In genomic region chr16:28981517-28981916, GRCh38 we compare ENCODE assay signal across 9 cellular contexts. TPM values are rescaled to one million over a fixed set of nuclear protein-coding genes. Genes with fewer than 3 reads are reported as not detected.
DNase-seq lines count a peak whose midpoint lies in the region; ATAC-seq and TF ChIP-seq lines count a peak whose summit lies in the region.
"Had no signal": no experiment of that assay in that cellular context is flagged by ENCODE, and none has a peak within 500 bp of the region (broad histone marks: within the 10 kb centered on the region; RNA-seq: fewer than 3 reads in every experiment).

No MANE protein-coding gene starts in this region.

- RAD21 ChIA-PET in HCT116 (lab: Charles Lee; ENCODE audit: low non-redundant PET in 1 of 2, low total read pairs in 2 of 2, uncharacterized antibody in 2 of 2, unreplicated experiment in 2 of 2): no interaction called here

- peak; percentile 53 for ATAC-seq in HCT116
- no peak for ATAC-seq in GM18873 (IDR thresholded peaks at IDR 0.05; ENCODE audit: low FRiP score, unreplicated experiment)
- no peak for ATAC-seq in HG03565 (IDR thresholded peaks at IDR 0.05; ENCODE audit: unreplicated experiment)
- no peak for ATAC-seq in HG02571 (IDR thresholded peaks at IDR 0.05; ENCODE audit: unreplicated experiment)

- peaks cover 12% of the 10 kb centered on the region for H3K9me3 ChIP-seq in AG04450 (ENCODE audit: control insufficient read depth, insufficient read depth, low read length)
- H3K9me3 ChIP-seq in HCT116 (ENCODE audit: control insufficient read depth in 1 of 2, insufficient read depth in 1 of 2, low read depth in 1 of 2, low read length in 2 of 2): no peaks in the 10 kb centered on the region; a peak in 1 of 4 replicates
- H3K9me3 ChIP-seq in uterus: no peaks in the 10 kb centered on the region

- TF ChIP-seq POLR2A in HCT116 (IDR thresholded peaks at IDR 0.05; ENCODE audit: borderline replicate concordance, extremely low read depth, insufficient read depth, insufficient read length) (no peak), uterus (IDR thresholded peaks at IDR 0.05) (no peak)

- intact Hi-C loops in HCT116 (cut with micrococcal nuclease) (no loop called here), uterus (cut with DNase I; ENCODE audit: low total_unique reads) (no loop called here)

- no peaks in the 10 kb centered on the region for H3K4me1 ChIP-seq in HCT116 (ENCODE audit: control insufficient read depth in 1 of 2, insufficient read depth in 2 of 2, low read length in 2 of 2)
- H3K4me1 ChIP-seq in uterus: no peaks in the 10 kb centered on the region

- H3K79me2 ChIP-seq in HCT116 (ENCODE audit: insufficient read depth, low read length): no peaks in the 10 kb centered on the region

- H3K4me3 ChIP-seq in AG04450 (ENCODE audit: low read depth, low read length) (no peak overlapping the region), HCT116 (replicated peaks in 1 of 2; ENCODE audit: low read depth in 1 of 2, low read length in 2 of 2) (no peak overlapping the region), uterus (no peak overlapping the region)

- CTCF ChIA-PET in AG04450 (lab: Charles Lee) (no interaction called here), HCT116 (lab: Charles Lee) (no interaction called here)

- H3K4me2 ChIP-seq in HCT116 (ENCODE audit: low read length): no peak overlapping the region

- BruUV-seq in HCT116 (replicated peaks; lab: Mats Ljungman, UMichigan): no TSS peak

- no peak for DNase-seq in AG04450 (ENCODE audit: low read depth, low spot score)
- DNase-seq in HCT116 (ENCODE audit: low read depth, low spot score): no peak
- peak; percentile 33 for DNase-seq in activated CD4-positive, alpha-beta T cell treated with anti-CD3 and anti-CD28 coated beads, Interleukin-2, amount 50 U/mL, for 1 hour
- peak; percentile 83 for DNase-seq in iPS-NIHi7 (ENCODE audit: extremely low spot score)
- DNase-seq in uterus: no peak
- DNase-seq: activated B cell treated with CpG ODN at 0.5 μM for 24 hours had no signal

- H3K27me3 ChIP-seq in AG04450 (ENCODE audit: control insufficient read depth, insufficient read depth, low read length) (no peaks in the 10 kb centered on the region), HCT116 (ENCODE audit: insufficient read depth, low read length) (no peaks in the 10 kb centered on the region), uterus (no peaks in the 10 kb centered on the region)

- H3K27ac ChIP-seq in AG04450 (ENCODE audit: low read depth, low read length): no peak overlapping the region
- no peak overlapping the region for H3K27ac ChIP-seq in HCT116 (ENCODE audit: low read depth, low read length)
- no peak overlapping the region for H3K27ac ChIP-seq in uterus

- H3K9me2 ChIP-seq in HCT116 (ENCODE audit: insufficient read depth): no peaks in the 10 kb centered on the region

- no peak; the same call in 1 of the 2 replicates for TF ChIP-seq RAD21 in HCT116 (IDR thresholded peaks at IDR 0.05; ENCODE audit: low read depth)

- no peak overlapping the region for H2AFZ ChIP-seq in HCT116 (ENCODE audit: low read depth, low read length, poor library complexity, severe bottlenecking)

- no peak overlapping the region for H3K9ac ChIP-seq in HCT116 (ENCODE audit: low read length)

- H3K36me3 ChIP-seq in HCT116 (ENCODE audit: control insufficient read depth in 1 of 2, insufficient read depth in 2 of 2, low read length in 2 of 2): peaks cover 0 to 15% of the 10 kb centered on the region in 2 experiments; a peak in 2 of 4 replicates
- no peaks in the 10 kb centered on the region for H3K36me3 ChIP-seq in uterus

- POLR2A ChIA-PET in AG04450 (lab: Yijun Ruan, JAX) (no interaction called here), HCT116 (lab: Charles Lee) (no interaction called here)

- no peaks in the 10 kb centered on the region for H4K20me1 ChIP-seq in HCT116 (ENCODE audit: insufficient read depth)

- TF ChIP-seq CTCF in AG04450 (IDR thresholded peaks at IDR 0.05; ENCODE audit: low read depth, low read length) (peak; percentile 66), HCT116 (IDR thresholded peaks at IDR 0.05 in 2 of 3, conservative IDR thresholded peaks at IDR 0.05 in 1 of 3; ENCODE audit: borderline replicate concordance in 1 of 3, insufficient read depth in 1 of 3, low read depth in 2 of 3, low read length in 2 of 3) (peak; percentile 80 to 97 (median 90)), uterus (IDR thresholded peaks at IDR 0.05) (peak in 1 of 4 experiments; percentile 9)

TF ChIP-seq in HCT116, 20 proteins besides CTCF, POLR2A, EP300 and RAD21:
- TF ChIP-seq SP1 (IDR thresholded peaks at IDR 0.05; ENCODE audit: low read depth) (no peak), REST (IDR thresholded peaks at IDR 0.05; ENCODE audit: low read depth) (no peak), MAX (IDR thresholded peaks at IDR 0.05) (no peak), POLR2AphosphoS5 (IDR thresholded peaks at IDR 0.05; ENCODE audit: low read depth, low read length) (no peak), ATF3 (IDR thresholded peaks at IDR 0.05) (no peak), CBX3 (IDR thresholded peaks at IDR 0.05; ENCODE audit: low read depth) (no peak), EZH2phosphoT487 (IDR thresholded peaks at IDR 0.05; ENCODE audit: borderline replicate concordance) (no peak), TCF7L2 (IDR thresholded peaks at IDR 0.05; ENCODE audit: borderline replicate concordance, extremely low read depth, insufficient read depth, insufficient read length) (no peak), EZH2 (IDR thresholded peaks at IDR 0.05) (no peak), SIN3A (IDR thresholded peaks at IDR 0.05; ENCODE audit: low read depth) (no peak), SRF (IDR thresholded peaks at IDR 0.05; ENCODE audit: low read depth) (no peak), ZNF274 (IDR thresholded peaks at IDR 0.05; ENCODE audit: low read depth, low read length) (no peak)

RNA-seq across cellular contexts. Expression of gene LAT, which starts 3.3 kb away (rescaled TPM):
- 2.6 and 2.9 TPM in 2 replicates for polyA plus RNA-seq in AG04450 (2011; rRNA removed)
- 0.37 and 0.87 TPM in 2 replicates for polyA minus RNA-seq in AG04450 (2011; rRNA and poly(A)+ RNA removed)
- total RNA-seq in HCT116 (2021; ENCODE audit: unreplicated experiment) (3.3 TPM), uterus (10 to 100 TPM in 1 of 4 donors, 1 to 10 TPM in 2, under 1 TPM in 1; 0.97 to 12.6 (median 3.0) TPM)
- polyA plus RNA-seq in HCT116 (2012): 2.0 and 3.0 TPM in 2 replicates

RNA-seq across cellular contexts. Expression of gene SPNS1, which starts 6.9 kb away (rescaled TPM):
- 21.9 and 23.6 TPM in 2 replicates for polyA plus RNA-seq in AG04450 (2011; rRNA removed)
- polyA minus RNA-seq in AG04450 (2011; rRNA and poly(A)+ RNA removed): 19.2 and 21.3 TPM in 2 replicates
- total RNA-seq in HCT116 (2021; ENCODE audit: unreplicated experiment): 32.3 TPM
- 16.7 and 23.2 TPM in 2 replicates for polyA plus RNA-seq in HCT116 (2012)
- 10 to 100 TPM in 3 of 4 donors, 1 to 10 TPM in 1; 7.4 to 74.3 (median 25.3) TPM for total RNA-seq in uterus

RNA-seq across cellular contexts. Expression of gene NFATC2IP, which starts 30.8 kb away (rescaled TPM):
- 20.7 and 22.3 TPM in 2 replicates for polyA plus RNA-seq in AG04450 (2011; rRNA removed)
- polyA minus RNA-seq in AG04450 (2011; rRNA and poly(A)+ RNA removed): 17.9 and 18.8 TPM in 2 replicates
- total RNA-seq in HCT116 (2021; ENCODE audit: unreplicated experiment) (41.4 TPM), uterus (10 to 100 TPM; 10.3 to 40.8 (median 16.6) TPM)
- 30.4 and 34.6 TPM in 2 replicates for polyA plus RNA-seq in HCT116 (2012)

RNA-seq across cellular contexts. Expression of gene CD19, which starts 49.7 kb away (rescaled TPM):
- polyA plus RNA-seq in AG04450 (2011; rRNA removed): not detected in 2 replicates
- polyA minus RNA-seq in AG04450 (2011; rRNA and poly(A)+ RNA removed): not detected in 2 replicates
- total RNA-seq in HCT116 (2021; ENCODE audit: unreplicated experiment) (0.27 TPM), uterus (1 to 10 TPM in 1 of 4 donors, not detected in 3; 1.5 TPM)
- 0.05 and 0.09 TPM in 2 replicates for polyA plus RNA-seq in HCT116 (2012)

RNA-seq across cellular contexts. Expression of gene RABEP2, which starts 56.5 kb away (rescaled TPM):
- polyA plus RNA-seq in AG04450 (2011; rRNA removed): 9.0 and 11.7 TPM in 2 replicates
- 5.4 and 5.7 TPM in 2 replicates for polyA minus RNA-seq in AG04450 (2011; rRNA and poly(A)+ RNA removed)
- total RNA-seq in HCT116 (2021; ENCODE audit: unreplicated experiment) (13.4 TPM), uterus (10 to 100 TPM in 2 of 4 donors, 1 to 10 TPM in 2; 4.9 to 41.1 (median 9.3) TPM)
- polyA plus RNA-seq in HCT116 (2012): 8.6 and 10.0 TPM in 2 replicates

Comparison
In these comparisons a context has a peak if more than half of its experiments do, and no peak if none do; other contexts are left out.
1. DNase-seq: peak in activated CD4-positive, alpha-beta T cell treated with anti-CD3 and anti-CD28 coated beads, Interleukin-2, amount 50 U/mL, for 1 hour (single experiment) and iPS-NIHi7 (single experiment); none in AG04450 (single experiment), HCT116 (single experiment) and uterus (0 of 2).